Comparison of ENCODE assay signal across 18 cellular contexts in the genomic region with DNA sequence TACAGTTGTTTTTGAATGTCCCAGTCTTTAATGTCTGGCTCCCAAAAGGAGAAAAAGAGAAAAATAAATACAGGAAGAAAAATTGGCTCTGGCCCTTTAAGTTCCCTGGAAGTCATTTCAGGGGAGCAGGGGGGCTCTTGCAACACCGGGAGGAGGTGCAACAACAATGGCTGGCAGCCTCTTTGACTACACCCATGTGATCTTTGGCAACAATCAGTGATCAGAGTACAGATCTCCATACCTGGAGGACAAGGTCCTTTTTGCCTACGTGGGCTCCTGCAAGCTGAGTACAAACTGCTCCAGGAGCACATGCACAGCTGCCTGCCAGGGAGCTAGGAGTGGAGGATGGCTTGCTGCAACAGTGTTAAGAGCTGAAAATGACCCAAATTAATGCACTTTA.
DNase-seq lines count a peak whose midpoint lies in the region; ATAC-seq, FAIRE-seq and TF ChIP-seq lines count a peak whose summit lies in the region.
"Had no signal": no experiment of that assay in that cellular context is flagged by ENCODE, and none has a peak within 500 bp of the region (broad histone marks: within the 10 kb centered on the region; RNA-seq: fewer than 3 reads in every experiment).

No MANE protein-coding gene starts in this region.

- H2AFZ ChIP-seq in hepatocyte: no peak overlapping the region

- CTCF ChIA-PET in activated CD4-positive, alpha-beta memory T cell treated with anti-CD3 and anti-CD28 coated beads, Interleukin-2, amount 10 ng/mL, durations not matched to agents 7 days and 5 days (lab: Charles Lee): no interaction called here

- H3K9me3 ChIP-seq in T-helper 17 cell (ENCODE audit: control insufficient read depth, low read length, poor library complexity, severe bottlenecking) (no peaks in the 10 kb centered on the region), hepatocyte (ENCODE audit: low read depth) (peaks cover 3% of the 10 kb centered on the region)

- peak overlapping the region; percentile 33 for H3K4me2 ChIP-seq in hepatocyte

- H3K27ac ChIP-seq in hepatocyte: peak overlapping the region; percentile 29
- H3K27ac ChIP-seq: vagina had no signal

- TF ChIP-seq POLR2A in GM12891 (IDR thresholded peaks at IDR 0.05; ENCODE audit: low read depth, low read length): no peak

- H3K36me3 Mint-ChIP-seq in T-helper 17 cell (ENCODE audit: low read depth): peaks cover 8% of the 10 kb centered on the region
- peaks cover 4% of the 10 kb centered on the region for H3K36me3 Mint-ChIP-seq in activated CD4-positive, alpha-beta memory T cell treated with anti-CD3 and anti-CD28 coated beads, Interleukin-2, amount 10 ng/mL, durations not matched to agents 7 days and 5 days (ENCODE audit: low read depth)

- TF ChIP-seq CTCF in hepatocyte (IDR thresholded peaks at IDR 0.05; ENCODE audit: poor library complexity): no peak

- H4K20me1 ChIP-seq in hepatocyte (ENCODE audit: insufficient read depth, poor library complexity, severe bottlenecking): no peaks in the 10 kb centered on the region

- 26% methylated on average over 2 of the region's 2 CpGs for WGBS in hepatocyte (ENCODE audit: low lambda C conversion rate, missing lambda C conversion rate)

- no peaks in the 10 kb centered on the region for H3K27me3 Mint-ChIP-seq in T-helper 17 cell
- H3K27me3 Mint-ChIP-seq in activated CD4-positive, alpha-beta memory T cell treated with anti-CD3 and anti-CD28 coated beads, Interleukin-2, amount 10 ng/mL, durations not matched to agents 7 days and 5 days: no peaks in the 10 kb centered on the region
- H3K27me3 Mint-ChIP-seq: dendritic cell treated with granulocyte-macrophage colony-stimulating factor and Interleukin-4, amounts not matched to agents 40 ng/mL and 50 ng/mL, for 4 days; IgD-negative memory B cell had no signal

- no peak for FAIRE-seq in GM12891 (lab: Jason Lieb, UNC)

- peak; percentile 36 for DNase-seq in H7
- no peak for DNase-seq in T-helper 17 cell
- peak; percentile 82 for DNase-seq in hepatocyte (ENCODE audit: low spot score)
- peak; percentile 86 for DNase-seq in mucosa of gallbladder (ENCODE audit: low spot score)
- DNase-seq in activated CD4-positive, alpha-beta memory T cell treated with anti-CD3 and anti-CD28 coated beads, Interleukin-2, amount 10 ng/mL, durations not matched to agents 7 days and 5 days: no peak
- DNase-seq in GM12891 (ENCODE audit: insufficient read length, low spot score): no peak
- no peak for DNase-seq in COLO668 (lab: John Stamatoyannopoulos, UW; ENCODE audit: unreplicated experiment)
- DNase-seq in NCI-H524 (lab: John Stamatoyannopoulos, UW): no peak
- DNase-seq: activated naive CD4-positive, alpha-beta T cell treated with anti-CD3 and anti-CD28 coated beads, Interleukin-2, amount 50 U/mL, for 16 hours; activated T-cell treated with anti-CD3 and anti-CD28 coated beads, Interleukin-2, amount 50 U/mL, for 1 hour; CD8-positive, alpha-beta T cell; islet precursor cell; NCI-H1092; stimulated activated CD4-positive, alpha-beta T cell treated with anti-CD3 and anti-CD28 coated beads, Interleukin-1b, Interleukin-23, amount 100 ng/mL, for 48 hours had no signal

- H3K79me2 ChIP-seq in hepatocyte: peaks cover 6% of the 10 kb centered on the region

- no peak for ATAC-seq in T-helper 17 cell
- ATAC-seq: CD8-positive, alpha-beta T cell; sciatic nerve had no signal

- no peaks in the 10 kb centered on the region for H3K27me3 ChIP-seq in H7 (ENCODE audit: control insufficient read depth, insufficient read depth, low read length)
- no peaks in the 10 kb centered on the region for H3K27me3 ChIP-seq in hepatocyte
- H3K27me3 ChIP-seq: vagina had no signal

- H3K27ac Mint-ChIP-seq in T-helper 17 cell: no peak overlapping the region
- H3K27ac Mint-ChIP-seq in activated CD4-positive, alpha-beta memory T cell treated with anti-CD3 and anti-CD28 coated beads, Interleukin-2, amount 10 ng/mL, durations not matched to agents 7 days and 5 days: no peak overlapping the region
- H3K27ac Mint-ChIP-seq: CD8-positive, alpha-beta T cell; dendritic cell treated with granulocyte-macrophage colony-stimulating factor and Interleukin-4, amounts not matched to agents 40 ng/mL and 50 ng/mL, for 4 days; IgD-negative memory B cell had no signal

- no peak overlapping the region for H3K4me3 ChIP-seq in H7 (ENCODE audit: insufficient read depth, low read depth, low read length)
- H3K4me3 ChIP-seq in hepatocyte: no peak overlapping the region
- H3K4me3 ChIP-seq: vagina had no signal

- H3K4me1 ChIP-seq in hepatocyte (ENCODE audit: insufficient read depth): peaks cover 13% of the 10 kb centered on the region
- H3K4me1 ChIP-seq: vagina had no signal

- POLR2A ChIA-PET in activated CD4-positive, alpha-beta memory T cell treated with anti-CD3 and anti-CD28 coated beads, Interleukin-2, amount 10 ng/mL, durations not matched to agents 7 days and 5 days (lab: Charles Lee): no interaction called here

- H3K36me3 ChIP-seq in H7 (replicated peaks; ENCODE audit: control insufficient read depth, insufficient read depth, low read length) (no peaks in the 10 kb centered on the region), hepatocyte (replicated peaks; ENCODE audit: insufficient read depth, low read depth) (no peaks in the 10 kb centered on the region)

- no peaks in the 10 kb centered on the region for H3K9me2 ChIP-seq in hepatocyte (replicated peaks; ENCODE audit: insufficient read depth)

- peaks cover 4% of the 10 kb centered on the region for H3K9me3 Mint-ChIP-seq in activated CD4-positive, alpha-beta memory T cell treated with anti-CD3 and anti-CD28 coated beads, Interleukin-2, amount 10 ng/mL, durations not matched to agents 7 days and 5 days

- peak overlapping the region; percentile 6 for H3K4me3 Mint-ChIP-seq in T-helper 17 cell
- no peak overlapping the region for H3K4me3 Mint-ChIP-seq in activated CD4-positive, alpha-beta memory T cell treated with anti-CD3 and anti-CD28 coated beads, Interleukin-2, amount 10 ng/mL, durations not matched to agents 7 days and 5 days
- H3K4me3 Mint-ChIP-seq: CD8-positive, alpha-beta T cell; dendritic cell treated with granulocyte-macrophage colony-stimulating factor and Interleukin-4, amounts not matched to agents 40 ng/mL and 50 ng/mL, for 4 days had no signal

- H3K4me1 Mint-ChIP-seq in T-helper 17 cell: no peaks in the 10 kb centered on the region
- H3K4me1 Mint-ChIP-seq in activated CD4-positive, alpha-beta memory T cell treated with anti-CD3 and anti-CD28 coated beads, Interleukin-2, amount 10 ng/mL, durations not matched to agents 7 days and 5 days: no peaks in the 10 kb centered on the region
- H3K4me1 Mint-ChIP-seq: IgD-negative memory B cell had no signal

TF ChIP-seq in GM12891, 5 proteins besides CTCF, POLR2A, EP300 and RAD21:
- TF ChIP-seq POU2F2 (IDR thresholded peaks at IDR 0.05; ENCODE audit: low read depth, low read length) (no peak), TAF1 (IDR thresholded peaks at IDR 0.05; ENCODE audit: low read depth, low read length) (no peak), PAX5 (IDR thresholded peaks at IDR 0.05; ENCODE audit: insufficient read depth, low read length, severe bottlenecking) (no peak), SPI1 (IDR thresholded peaks at IDR 0.05; ENCODE audit: low read depth, low read length) (no peak), POLR2AphosphoS5 (IDR thresholded peaks at IDR 0.05; ENCODE audit: low read depth, low read length) (no peak)

Comparison
In these comparisons a context has a peak if more than half of its experiments do, and no peak if none do; other contexts are left out.
1. DNase-seq: peak in H7 (single experiment), hepatocyte (single experiment) and mucosa of gallbladder (single experiment); none in T-helper 17 cell (0 of 3), activated CD4-positive, alpha-beta memory T cell treated with anti-CD3 and anti-CD28 coated beads, Interleukin-2, amount 10 ng/mL, durations not matched to agents 7 days and 5 days (single experiment), GM12891 (single experiment), COLO668 (single experiment) and NCI-H524 (0 of 2).